15 cellular contexts compared by ENCODE assay signal in genomic region chr14:104792101-104792884, GRCh38. TPM values are rescaled to one million over a fixed set of nuclear protein-coding genes. Genes with fewer than 3 reads are reported as not detected.
DNase-seq lines count a peak whose midpoint lies in the region; ATAC-seq and TF ChIP-seq lines count a peak whose summit lies in the region.
"Had no signal": no experiment of that assay in that cellular context is flagged by ENCODE, and none has a peak within 500 bp of the region (broad histone marks: within the 10 kb centered on the region; RNA-seq: fewer than 3 reads in every experiment).

No MANE protein-coding gene starts in this region.

- BruUV-seq in mammary epithelial cell (replicated peaks; lab: Mats Ljungman, UMichigan) = no TSS peak

- H3K27me3 ChIP-seq in mammary epithelial cell (ENCODE audit: insufficient read depth, low read length) = no peaks in the 10 kb centered on the region
- H3K27me3 ChIP-seq in lung (ENCODE audit: control insufficient read depth, insufficient read depth) = no peaks in the 10 kb centered on the region
- no peaks in the 10 kb centered on the region for H3K27me3 ChIP-seq in aorta (ENCODE audit: control insufficient read depth in 1 of 2, insufficient read depth in 2 of 2, low read length in 1 of 2)

- TF ChIP-seq CTCF in mammary epithelial cell (conservative IDR thresholded peaks at IDR 0.05 in 1 of 2, IDR thresholded peaks at IDR 0.05 in 1 of 2; ENCODE audit: extremely low read depth in 1 of 2, insufficient read depth in 1 of 2, low read depth in 1 of 2, low read length in 2 of 2) (no peak), lung (IDR thresholded peaks at IDR 0.05; ENCODE audit: control extremely low read depth, extremely low read depth) (no peak), GM10266 (IDR thresholded peaks at IDR 0.05; ENCODE audit: control insufficient read depth, insufficient read depth, low read depth, missing control alignments) (no peak)

- dilution Hi-C loops in mammary epithelial cell (cut with HindIII; ENCODE audit: low sequenced_read_pairs) = no loop called here

- H4K20me1 ChIP-seq in mammary epithelial cell (ENCODE audit: insufficient read depth, low read length) = peaks cover 2% of the 10 kb centered on the region

- peaks cover 60% of the 10 kb centered on the region for H3K4me1 ChIP-seq in mammary epithelial cell (ENCODE audit: insufficient read depth, low read length)
- H3K4me1 ChIP-seq in lung (ENCODE audit: control insufficient read depth in 2 of 2, insufficient read depth in 2 of 2, low read length in 2 of 2) = peaks cover 12 to 45% of the 10 kb centered on the region in 2 donors
- peaks cover 0 to 7% of the 10 kb centered on the region in 2 donors for H3K4me1 ChIP-seq in aorta (ENCODE audit: control insufficient read depth in 1 of 2, insufficient read depth in 2 of 2, low read length in 2 of 2)

- in situ Hi-C loops in mammary epithelial cell (cut with MboI; ENCODE audit: low sequenced_read_pairs in 2 of 2) = no loop called here

- POLR2A ChIA-PET in activated CD4-positive, alpha-beta T cell treated with anti-CD3 and anti-CD28 coated beads, Interleukin-2, amount 10 ng/mL, durations not matched to agents 7 days and 5 days (lab: Charles Lee) = interaction anchor here (0.5 kb wide), 1 partner anchor 34 kb away, joined by 3 read pairs; no protein-coding TSS in a partner anchor

- H3K9me3 Mint-ChIP-seq in activated CD4-positive, alpha-beta T cell treated with anti-CD3 and anti-CD28 coated beads, Interleukin-2, amount 10 ng/mL, durations not matched to agents 7 days and 5 days = no peaks in the 10 kb centered on the region
- H3K9me3 Mint-ChIP-seq in activated CD4-positive, alpha-beta T cell treated with anti-CD3 and anti-CD28 coated beads, Interleukin-2, amount 10 ng/mL, durations not matched to agents 24 days and 14 days = no peaks in the 10 kb centered on the region
- H3K9me3 Mint-ChIP-seq: activated B cell treated with CpG ODN at 0.5 μM for 24 hours; naive thymus-derived CD8-positive, alpha-beta T cell had no signal

- 62% methylated on average over 15 of the region's 25 CpGs for WGBS in mammary epithelial cell (ENCODE audit: low coverage, missing lambda C conversion rate)
- 68 to 83% methylated on average over 25 of the region's 25 CpGs for WGBS in lung, 2 donors
- WGBS in aorta, 2 donors = 21% methylated on average over 24 to 25 of the region's 25 CpGs

- H3K9me3 ChIP-seq in mammary epithelial cell (replicated peaks; ENCODE audit: insufficient read depth, low read length) (no peaks in the 10 kb centered on the region), lung (ENCODE audit: control insufficient read depth in 2 of 2, insufficient read depth in 1 of 2, low read length in 1 of 2) (no peaks in the 10 kb centered on the region), aorta (ENCODE audit: control insufficient read depth, low read length) (no peaks in the 10 kb centered on the region)

- peak overlapping the region; percentile 92 for H3K4me2 ChIP-seq in mammary epithelial cell (ENCODE audit: insufficient read depth, low read depth, low read length)

- CTCF ChIA-PET in activated CD4-positive, alpha-beta T cell treated with anti-CD3 and anti-CD28 coated beads, Interleukin-2, amount 10 ng/mL, durations not matched to agents 7 days and 5 days (lab: Charles Lee) = interaction anchor here (1.1 to 1.8 kb wide), 4 partner anchors 24 to 47 kb away, joined by 3 to 5 read pairs (median 4); partner anchors contain the start of gene SIVA1
- CTCF ChIA-PET in mammary epithelial cell (lab: Charles Lee; ENCODE audit: low non-redundant PET) = no interaction called here

- no peak for DNase-seq in activated CD4-positive, alpha-beta T cell treated with anti-CD3 and anti-CD28 coated beads, Interleukin-2, amount 10 ng/mL, durations not matched to agents 7 days and 5 days
- DNase-seq in activated CD4-positive, alpha-beta T cell treated with anti-CD3 and anti-CD28 coated beads, Interleukin-2, amount 10 ng/mL, durations not matched to agents 24 days and 14 days = no peak
- DNase-seq in mammary epithelial cell = no peak
- peak; percentile 80 for DNase-seq in lung (ENCODE audit: low spot score)
- DNase-seq in aorta = peak in 1 of 2 donors; percentile 76
- no peak for DNase-seq in GM10266 (ENCODE audit: extremely low spot score)
- no peak for DNase-seq in dedifferentiated amniotic fluid mesenchymal stem cell (ENCODE audit: extremely low spot score)
- DNase-seq: activated B cell treated with CpG ODN at 0.5 μM for 24 hours; KG1; naive thymus-derived CD8-positive, alpha-beta T cell; NCI-H446 treated with DMSO at 0.1 percent for 48 hours; SHP77; stimulated activated CD4-positive, alpha-beta T cell treated with anti-CD3 and anti-CD28 coated beads, Interleukin-12 subunit alpha, Interleukin-12 subunit beta, amount 100 ng/mL, for 4 hours had no signal

- H3K4me3 ChIP-seq in mammary epithelial cell (replicated peaks in 1 of 3; ENCODE audit: insufficient read depth in 1 of 3, low read depth in 2 of 3, low read length in 3 of 3) (no peak overlapping the region), lung (no peak overlapping the region), aorta (ENCODE audit: low read length in 2 of 2) (no peak overlapping the region)

- peaks cover 38% of the 10 kb centered on the region for H3K4me1 Mint-ChIP-seq in activated CD4-positive, alpha-beta T cell treated with anti-CD3 and anti-CD28 coated beads, Interleukin-2, amount 10 ng/mL, durations not matched to agents 7 days and 5 days
- peaks cover 28% of the 10 kb centered on the region for H3K4me1 Mint-ChIP-seq in activated CD4-positive, alpha-beta T cell treated with anti-CD3 and anti-CD28 coated beads, Interleukin-2, amount 10 ng/mL, durations not matched to agents 24 days and 14 days

- H3K4me3 Mint-ChIP-seq in activated CD4-positive, alpha-beta T cell treated with anti-CD3 and anti-CD28 coated beads, Interleukin-2, amount 10 ng/mL, durations not matched to agents 7 days and 5 days = no peak overlapping the region
- H3K4me3 Mint-ChIP-seq in activated CD4-positive, alpha-beta T cell treated with anti-CD3 and anti-CD28 coated beads, Interleukin-2, amount 10 ng/mL, durations not matched to agents 24 days and 14 days = no peak overlapping the region
- H3K4me3 Mint-ChIP-seq: activated B cell treated with CpG ODN at 0.5 μM for 24 hours had no signal

- H3K27ac ChIP-seq in mammary epithelial cell (ENCODE audit: insufficient read depth, low read depth, low read length) (no peak overlapping the region), lung (ENCODE audit: low read depth in 1 of 2, low read length in 1 of 2) (peak overlapping the region in 1 of 2 donors; percentile 21), aorta (ENCODE audit: low read depth in 1 of 2, low read length in 2 of 2) (no peak overlapping the region)

- H3K27me3 Mint-ChIP-seq in activated CD4-positive, alpha-beta T cell treated with anti-CD3 and anti-CD28 coated beads, Interleukin-2, amount 10 ng/mL, durations not matched to agents 7 days and 5 days = no peaks in the 10 kb centered on the region
- no peaks in the 10 kb centered on the region for H3K27me3 Mint-ChIP-seq in activated CD4-positive, alpha-beta T cell treated with anti-CD3 and anti-CD28 coated beads, Interleukin-2, amount 10 ng/mL, durations not matched to agents 24 days and 14 days
- H3K27me3 Mint-ChIP-seq: activated B cell treated with CpG ODN at 0.5 μM for 24 hours; naive thymus-derived CD8-positive, alpha-beta T cell had no signal

- ATAC-seq in lung (ENCODE audit: insufficient read depth, low FRiP score) (peak; percentile 20), aorta (ENCODE audit: low FRiP score) (peak; percentile 62), HG02981 (IDR thresholded peaks at IDR 0.05; ENCODE audit: unreplicated experiment) (no peak)
- ATAC-seq: esophagus mucosa; naive thymus-derived CD8-positive, alpha-beta T cell had no signal

- H2AFZ ChIP-seq in mammary epithelial cell (ENCODE audit: low read depth, low read length) = no peak overlapping the region

- peaks cover 78% of the 10 kb centered on the region for H3K79me2 ChIP-seq in mammary epithelial cell (ENCODE audit: insufficient read depth, low read length)

- no peak overlapping the region for H3K9ac ChIP-seq in mammary epithelial cell (ENCODE audit: insufficient read depth, low read length)

- peaks cover 6% of the 10 kb centered on the region for H3K36me3 Mint-ChIP-seq in activated CD4-positive, alpha-beta T cell treated with anti-CD3 and anti-CD28 coated beads, Interleukin-2, amount 10 ng/mL, durations not matched to agents 7 days and 5 days (ENCODE audit: low read depth)
- H3K36me3 Mint-ChIP-seq in activated CD4-positive, alpha-beta T cell treated with anti-CD3 and anti-CD28 coated beads, Interleukin-2, amount 10 ng/mL, durations not matched to agents 24 days and 14 days (ENCODE audit: low read depth) = peaks cover 23% of the 10 kb centered on the region

- H3K27ac Mint-ChIP-seq in activated CD4-positive, alpha-beta T cell treated with anti-CD3 and anti-CD28 coated beads, Interleukin-2, amount 10 ng/mL, durations not matched to agents 7 days and 5 days = peak overlapping the region; percentile 25
- H3K27ac Mint-ChIP-seq in activated CD4-positive, alpha-beta T cell treated with anti-CD3 and anti-CD28 coated beads, Interleukin-2, amount 10 ng/mL, durations not matched to agents 24 days and 14 days = no peak overlapping the region
- H3K27ac Mint-ChIP-seq: activated B cell treated with CpG ODN at 0.5 μM for 24 hours had no signal

- intact Hi-C loops in activated CD4-positive, alpha-beta T cell treated with anti-CD3 and anti-CD28 coated beads, Interleukin-2, amount 10 ng/mL, durations not matched to agents 24 days and 14 days (cut with micrococcal nuclease) = no loop called here
- intact Hi-C loops in mammary epithelial cell (cut with micrococcal nuclease) (no loop called here), aorta (cut with DNase I) (no loop called here)

- H3K36me3 ChIP-seq in mammary epithelial cell (ENCODE audit: insufficient read depth, low read length) = no peaks in the 10 kb centered on the region
- peaks cover 0 to 35% of the 10 kb centered on the region in 2 donors for H3K36me3 ChIP-seq in lung (ENCODE audit: control insufficient read depth in 2 of 2, insufficient read depth in 2 of 2, low read length in 2 of 2)
- no peaks in the 10 kb centered on the region for H3K36me3 ChIP-seq in aorta (ENCODE audit: control insufficient read depth in 1 of 2, insufficient read depth in 2 of 2, low read length in 1 of 2)

RNA-seq across cellular contexts. Expression of gene AKT1, which starts 3.3 kb away (rescaled TPM):
- 100 to 1,000 TPM; 159 to 166 TPM for total RNA-seq in activated CD4-positive, alpha-beta T cell treated with anti-CD3 and anti-CD28 coated beads, Interleukin-2, amount 10 ng/mL, durations not matched to agents 7 days and 5 days
- 133 and 143 TPM in 2 replicates for total RNA-seq in activated CD4-positive, alpha-beta T cell treated with anti-CD3 and anti-CD28 coated beads, Interleukin-2, amount 10 ng/mL, durations not matched to agents 24 days and 14 days
- total RNA-seq in mammary epithelial cell (100 to 1,000 TPM; 116 to 125 TPM), lung (100 to 1,000 TPM; 161 to 224 TPM), aorta (100 to 1,000 TPM; 124 to 154 TPM)
- polyA plus RNA-seq in mammary epithelial cell (124 TPM), lung (100 to 1,000 TPM; 142 to 159 TPM), aorta (100 to 1,000 TPM in 1 of 2 donors, 10 to 100 TPM in 1; 93.2 to 118 TPM)
- 153 TPM for polyA minus RNA-seq in mammary epithelial cell

RNA-seq across cellular contexts. Expression of gene ZBTB42, which starts 8.6 kb away (rescaled TPM):
- total RNA-seq in activated CD4-positive, alpha-beta T cell treated with anti-CD3 and anti-CD28 coated beads, Interleukin-2, amount 10 ng/mL, durations not matched to agents 7 days and 5 days = 1 to 10 TPM; 4.5 to 5.8 TPM
- total RNA-seq in activated CD4-positive, alpha-beta T cell treated with anti-CD3 and anti-CD28 coated beads, Interleukin-2, amount 10 ng/mL, durations not matched to agents 24 days and 14 days = 4.9 and 5.5 TPM in 2 replicates
- total RNA-seq in mammary epithelial cell (1 to 10 TPM; 1.9 to 2.2 TPM), lung (10 to 100 TPM; 10.2 to 18.6 TPM), aorta (1 to 10 TPM; 4.4 to 4.7 TPM)
- polyA plus RNA-seq in mammary epithelial cell (1.2 TPM), lung (10 to 100 TPM; 11.4 to 11.9 TPM), aorta (1 to 10 TPM; 1.6 to 1.9 TPM)
- polyA minus RNA-seq in mammary epithelial cell = 0.41 TPM

RNA-seq across cellular contexts. Expression of gene SIVA1, which starts 39.3 kb away (rescaled TPM):
- total RNA-seq in activated CD4-positive, alpha-beta T cell treated with anti-CD3 and anti-CD28 coated beads, Interleukin-2, amount 10 ng/mL, durations not matched to agents 7 days and 5 days = 100 to 1,000 TPM in 1 of 2 experiments, 10 to 100 TPM in 1; 84.7 to 135 TPM
- 117 and 123 TPM in 2 replicates for total RNA-seq in activated CD4-positive, alpha-beta T cell treated with anti-CD3 and anti-CD28 coated beads, Interleukin-2, amount 10 ng/mL, durations not matched to agents 24 days and 14 days
- total RNA-seq in mammary epithelial cell = 10 to 100 TPM; 43.3 to 56.1 TPM
- polyA plus RNA-seq in mammary epithelial cell = 98.6 TPM
- 12.2 TPM for polyA minus RNA-seq in mammary epithelial cell
- 10 to 100 TPM; 67.5 to 91.8 TPM for total RNA-seq in lung
- polyA plus RNA-seq in lung = 100 to 1,000 TPM; 164 to 212 TPM
- 10 to 100 TPM; 74.3 to 83.0 TPM for total RNA-seq in aorta
- polyA plus RNA-seq in aorta = 100 to 1,000 TPM; 219 to 241 TPM
